ENCODE assay signal across 7 cellular contexts in the genomic region with DNA sequence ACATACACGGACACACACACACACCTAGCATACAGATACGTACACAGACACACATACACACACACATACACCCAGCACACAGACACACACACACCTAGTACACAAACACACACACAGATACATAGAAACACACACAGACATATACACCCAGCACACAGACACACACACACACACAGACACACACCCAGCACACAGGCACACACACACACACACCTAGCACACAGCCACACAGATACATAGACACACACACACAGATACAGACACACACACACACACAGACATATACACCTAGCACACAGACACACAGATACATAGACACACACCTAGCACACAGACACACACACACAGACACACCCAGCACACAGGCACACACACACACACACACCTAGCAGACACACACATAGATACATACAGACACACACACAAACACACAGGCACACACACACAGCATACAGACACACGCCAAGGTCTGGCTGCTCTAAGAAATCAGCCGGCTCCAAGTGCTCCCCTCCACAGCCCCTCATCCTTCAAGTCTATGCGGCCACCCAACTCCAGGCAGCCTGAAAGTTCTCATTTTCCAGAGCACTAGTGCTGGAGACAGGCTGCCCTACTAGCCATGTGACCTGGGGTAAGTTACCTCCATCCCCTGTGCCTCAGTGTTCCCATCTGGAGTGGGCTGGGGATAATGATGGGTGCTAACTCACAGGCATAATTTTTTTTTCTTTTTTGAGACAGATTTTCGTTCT. TPM values are rescaled to one million over a fixed set of nuclear protein-coding genes. Genes with fewer than 3 reads are reported as not detected.
DNase-seq lines count a peak whose midpoint lies in the region; ATAC-seq and TF ChIP-seq lines count a peak whose summit lies in the region.
"Had no signal": no experiment of that assay in that cellular context is flagged by ENCODE, and none has a peak within 500 bp of the region (broad histone marks: within the 10 kb centered on the region; RNA-seq: fewer than 3 reads in every experiment).

No MANE protein-coding gene starts in this region.

- H3K36me3 Mint-ChIP-seq in T-helper 2 cell treated with Interferon-gamma antibody and Interleukin-4, amounts not matched to agents 5 μg/mL and 100 μg/mL, for 36 hours (ENCODE audit: low read depth) = peaks cover 6% of the 10 kb centered on the region

- ATAC-seq in gastrocnemius medialis = no peak

- H3K36me3 ChIP-seq in gastrocnemius medialis (peaks cover 0 to 64% of the 10 kb centered on the region in 2 donors), Peyer's patch (peaks cover 0 to 73% (median 0%) of the 10 kb centered on the region in 3 donors)

- in situ Hi-C loops in gastrocnemius medialis (cut with MboI; ENCODE audit: low sequenced_read_pairs in 4 of 4) = no loop called here

- H3K4me3 Mint-ChIP-seq in T-helper 2 cell treated with Interferon-gamma antibody and Interleukin-4, amounts not matched to agents 5 μg/mL and 100 μg/mL, for 36 hours = no peak overlapping the region
- H3K4me3 Mint-ChIP-seq: activated CD8-positive, alpha-beta memory T cell treated with anti-CD3 and anti-CD28 coated beads, Interleukin-2, amount 10 ng/mL, durations not matched to agents 7 days and 5 days had no signal

- H3K27me3 ChIP-seq in gastrocnemius medialis (no peaks in the 10 kb centered on the region), Peyer's patch (no peaks in the 10 kb centered on the region)
- H3K27me3 ChIP-seq: testis had no signal

- peak overlapping the region; percentile 69 to 98 (median 84) for H3K27ac ChIP-seq in gastrocnemius medialis
- H3K27ac ChIP-seq in Peyer's patch = no peak overlapping the region

- H3K27ac Mint-ChIP-seq in T-helper 2 cell treated with Interferon-gamma antibody and Interleukin-4, amounts not matched to agents 5 μg/mL and 100 μg/mL, for 36 hours = peak overlapping the region; percentile 4
- H3K27ac Mint-ChIP-seq: activated CD8-positive, alpha-beta memory T cell treated with anti-CD3 and anti-CD28 coated beads, Interleukin-2, amount 10 ng/mL, durations not matched to agents 7 days and 5 days had no signal

- H3K4me3 ChIP-seq in gastrocnemius medialis (no peak overlapping the region), Peyer's patch (no peak overlapping the region)
- H3K4me3 ChIP-seq: testis had no signal

- no peaks in the 10 kb centered on the region for H3K9me3 Mint-ChIP-seq in T-helper 2 cell treated with Interferon-gamma antibody and Interleukin-4, amounts not matched to agents 5 μg/mL and 100 μg/mL, for 36 hours

- intact Hi-C loops in gastrocnemius medialis (cut with DNase I; ENCODE audit: low total_unique reads) = loop anchor here (2.0 kb wide), 1 partner anchor 74 kb away; no protein-coding TSS in a partner anchor

- TF ChIP-seq POLR2A in gastrocnemius medialis (IDR thresholded peaks at IDR 0.05) (no peak), Peyer's patch (IDR thresholded peaks at IDR 0.05) (no peak)

- no peak for DNase-seq in T-helper 2 cell treated with Interferon-gamma antibody and Interleukin-4, amounts not matched to agents 5 μg/mL and 100 μg/mL, for 36 hours (ENCODE audit: low spot score)
- DNase-seq in T-helper 2 cell (no peak), gastrocnemius medialis (no peak), Peyer's patch (no peak)
- DNase-seq: hippocampal formation, testis had no signal

- TF ChIP-seq CTCF in gastrocnemius medialis (IDR thresholded peaks at IDR 0.05 in 4 of 5, conservative IDR thresholded peaks at IDR 0.05 in 1 of 5) (no peak), Peyer's patch (IDR thresholded peaks at IDR 0.05) (no peak)

- no peaks in the 10 kb centered on the region for H3K27me3 Mint-ChIP-seq in T-helper 2 cell treated with Interferon-gamma antibody and Interleukin-4, amounts not matched to agents 5 μg/mL and 100 μg/mL, for 36 hours (ENCODE audit: low read depth)
- H3K27me3 Mint-ChIP-seq: activated CD8-positive, alpha-beta memory T cell treated with anti-CD3 and anti-CD28 coated beads, Interleukin-2, amount 10 ng/mL, durations not matched to agents 7 days and 5 days had no signal

- H3K9me3 ChIP-seq in gastrocnemius medialis (no peaks in the 10 kb centered on the region), Peyer's patch (no peaks in the 10 kb centered on the region)
- H3K9me3 ChIP-seq: testis had no signal

- H3K4me1 ChIP-seq in gastrocnemius medialis (peaks cover 26 to 28% of the 10 kb centered on the region in 2 donors), Peyer's patch (peaks cover 0 to 11% (median 0%) of the 10 kb centered on the region in 4 donors)

- no peaks in the 10 kb centered on the region for H3K4me1 Mint-ChIP-seq in T-helper 2 cell treated with Interferon-gamma antibody and Interleukin-4, amounts not matched to agents 5 μg/mL and 100 μg/mL, for 36 hours (ENCODE audit: low read depth)
- H3K4me1 Mint-ChIP-seq: activated CD8-positive, alpha-beta memory T cell treated with anti-CD3 and anti-CD28 coated beads, Interleukin-2, amount 10 ng/mL, durations not matched to agents 7 days and 5 days had no signal

RNA-seq across cellular contexts. Expression of a gene that starts 13.2 kb away (rescaled TPM):
- 10 to 100 TPM; 16.0 to 34.2 (median 18.3) TPM for total RNA-seq in gastrocnemius medialis
- 10 to 100 TPM; 13.2 to 38.8 (median 18.9) TPM for total RNA-seq in Peyer's patch

RNA-seq across cellular contexts. Expression of a gene that starts 24.5 kb away (rescaled TPM):
- total RNA-seq in gastrocnemius medialis (10 to 100 TPM; 42.2 to 71.6 (median 48.2) TPM), Peyer's patch (10 to 100 TPM; 43.4 to 80.5 (median 68.5) TPM)

RNA-seq across cellular contexts. Expression of a gene that starts 33.0 kb away (rescaled TPM):
- 100 to 1,000 TPM in 2 of 4 donors, 10 to 100 TPM in 2; 54.2 to 124 (median 93.9) TPM for total RNA-seq in gastrocnemius medialis
- 100 to 1,000 TPM in 3 of 4 donors, 10 to 100 TPM in 1; 77.9 to 176 (median 146) TPM for total RNA-seq in Peyer's patch

RNA-seq across cellular contexts. Expression of a gene that starts 34.5 kb away (rescaled TPM):
- total RNA-seq in gastrocnemius medialis (10 to 100 TPM; 75.7 to 96.3 (median 85.9) TPM), Peyer's patch (100 to 1,000 TPM in 3 of 4 donors, 10 to 100 TPM in 1; 86.3 to 207 (median 117) TPM)

RNA-seq across cellular contexts. Expression of a gene that starts 53.1 kb away (rescaled TPM):
- 10 to 100 TPM; 35.8 to 41.3 (median 39.8) TPM for total RNA-seq in gastrocnemius medialis
- total RNA-seq in Peyer's patch = 100 to 1,000 TPM in 1 of 4 donors, 10 to 100 TPM in 3; 54.6 to 138 (median 57.5) TPM

Comparison
In these comparisons a context has a peak if more than half of its experiments do, and no peak if none do; other contexts are left out.
1. H3K27ac ChIP-seq: peak in gastrocnemius medialis (4 of 4); none in Peyer's patch (0 of 4).